ENCODE assay signal across 1 cellular context in genomic region chr11:78022397-78023396, GRCh38.
TF ChIP-seq lines count a peak whose summit lies in the region.

Gene KCTD14, minus strand, starts transcription at chr11:78023276. Its CDS starts 27 bp downstream, at chr11:78023249.

TF ChIP-seq in HepG2, 621 proteins besides CTCF, POLR2A, EP300 and RAD21 (continued from another document and continues in another):
- TF ChIP-seq CEBPB (IDR thresholded peaks at IDR 0.05; ENCODE audit: borderline replicate concordance, low read depth, low read length) = no peak
- no peak for TF ChIP-seq SMAD3 (CRISPR knock-in tag; IDR thresholded peaks at IDR 0.05)
- TF ChIP-seq ZFP1 (CRISPR knock-in tag; IDR thresholded peaks at IDR 0.05) = no peak
- TF ChIP-seq ZNF646 (CRISPR knock-in tag; IDR thresholded peaks at IDR 0.05) = no peak
- TF ChIP-seq SNAPC2 (CRISPR knock-in tag; IDR thresholded peaks at IDR 0.05) = no peak
- peak; percentile 83; the same call in 1 of the 2 replicates for TF ChIP-seq MTERF4 (CRISPR knock-in tag; IDR thresholded peaks at IDR 0.05)
- TF ChIP-seq KMT2A (CRISPR knock-in tag; IDR thresholded peaks at IDR 0.05) = peak; percentile 60
- TF ChIP-seq PCBP1 (IDR thresholded peaks at IDR 0.05; ENCODE audit: borderline replicate concordance, low read depth, low read length) = 0 out of 2 replicates have a peak, but pooled peaks have one; percentile 46
- TF ChIP-seq ZNF576 (CRISPR knock-in tag; IDR thresholded peaks at IDR 0.05) = no peak
- no peak for TF ChIP-seq SKI (IDR thresholded peaks at IDR 0.05; ENCODE audit: partially characterized antibody)
- no peak for TF ChIP-seq KLF13 (CRISPR knock-in tag; IDR thresholded peaks at IDR 0.05)
- no peak for TF ChIP-seq CREM (IDR thresholded peaks at IDR 0.05)
- TF ChIP-seq CREM (CRISPR knock-in tag; IDR thresholded peaks at IDR 0.05) = no peak
- no peak for TF ChIP-seq HOXA9 (CRISPR knock-in tag; IDR thresholded peaks at IDR 0.05; ENCODE audit: borderline replicate concordance)
- TF ChIP-seq THYN1 (CRISPR knock-in tag; IDR thresholded peaks at IDR 0.05; ENCODE audit: borderline replicate concordance, low read depth) = no peak
- no peak for TF ChIP-seq JUNB (CRISPR knock-in tag; IDR thresholded peaks at IDR 0.05; ENCODE audit: borderline replicate concordance)
- TF ChIP-seq KAT8 (CRISPR knock-in tag; IDR thresholded peaks at IDR 0.05) = peak; percentile 68; the same call in 1 of the 2 replicates
- TF ChIP-seq ZNF503 (CRISPR knock-in tag; IDR thresholded peaks at IDR 0.05) = 0 out of 2 replicates have a peak, but pooled peaks have one; percentile 12
- TF ChIP-seq ZNF639 (CRISPR knock-in tag; conservative IDR thresholded peaks at IDR 0.05) = no peak
- peak; percentile 60; the same call in 1 of the 2 replicates for TF ChIP-seq ZBTB2 (CRISPR knock-in tag; IDR thresholded peaks at IDR 0.05; ENCODE audit: low read depth)
- TF ChIP-seq ZMAT5 (CRISPR knock-in tag; IDR thresholded peaks at IDR 0.05; ENCODE audit: borderline replicate concordance, low read depth) = no peak
- TF ChIP-seq ZNF660 (CRISPR knock-in tag; IDR thresholded peaks at IDR 0.05; ENCODE audit: borderline replicate concordance, low read depth) = no peak
- no peak for TF ChIP-seq FOXJ3 (CRISPR knock-in tag; IDR thresholded peaks at IDR 0.05; ENCODE audit: borderline replicate concordance)
- no peak; the same call in 1 of the 2 replicates for TF ChIP-seq PAXIP1 (CRISPR knock-in tag; conservative IDR thresholded peaks at IDR 0.05)
- TF ChIP-seq ZNF614 (CRISPR knock-in tag; IDR thresholded peaks at IDR 0.05; ENCODE audit: borderline replicate concordance) = 0 out of 2 replicates have a peak, but pooled peaks have one; percentile 25
- peak; percentile 83; the same call in 1 of the 2 replicates for TF ChIP-seq ZSCAN21 (CRISPR knock-in tag; IDR thresholded peaks at IDR 0.05; ENCODE audit: borderline replicate concordance)
- no peak for TF ChIP-seq ZNF879 (CRISPR knock-in tag; IDR thresholded peaks at IDR 0.05)
- TF ChIP-seq MYC (CRISPR knock-in tag; IDR thresholded peaks at IDR 0.05; ENCODE audit: borderline replicate concordance) = peak; percentile 40; the same call in 1 of the 2 replicates
- no peak for TF ChIP-seq ZNF766 (CRISPR knock-in tag; IDR thresholded peaks at IDR 0.05; ENCODE audit: borderline replicate concordance)
- peak; percentile 65 for TF ChIP-seq PITX1 (CRISPR knock-in tag; IDR thresholded peaks at IDR 0.05)
- TF ChIP-seq MTA1 (CRISPR knock-in tag; IDR thresholded peaks at IDR 0.05; ENCODE audit: borderline replicate concordance) = peak; percentile 87
- TF ChIP-seq ZNF256 (CRISPR knock-in tag; conservative IDR thresholded peaks at IDR 0.05) = no peak
- TF ChIP-seq SP2 (CRISPR knock-in tag; IDR thresholded peaks at IDR 0.05) = no peak
- no peak for TF ChIP-seq ZNF251 (CRISPR knock-in tag; IDR thresholded peaks at IDR 0.05)
- TF ChIP-seq BRD4 (CRISPR knock-in tag; IDR thresholded peaks at IDR 0.05) = no peak
- no peak for TF ChIP-seq SRSF1 (optimal IDR thresholded peaks at IDR 0.05; ENCODE audit: low read depth, low read length)
- TF ChIP-seq SOX5 (CRISPR knock-in tag; IDR thresholded peaks at IDR 0.05; ENCODE audit: borderline replicate concordance) = no peak
- no peak for TF ChIP-seq ZNF572 (CRISPR knock-in tag; IDR thresholded peaks at IDR 0.05)
- TF ChIP-seq MNT (IDR thresholded peaks at IDR 0.05) = no peak
- no peak for TF ChIP-seq TBP (CRISPR knock-in tag; IDR thresholded peaks at IDR 0.05)
- no peak for TF ChIP-seq ZNF839 (CRISPR knock-in tag; IDR thresholded peaks at IDR 0.05; ENCODE audit: borderline replicate concordance)
- TF ChIP-seq KDM4B (CRISPR knock-in tag; IDR thresholded peaks at IDR 0.05) = peak; percentile 44; the same call in 1 of the 2 replicates
- 0 out of 2 replicates have a peak, but pooled peaks have one; percentile 58 for TF ChIP-seq ZNF709 (CRISPR knock-in tag; IDR thresholded peaks at IDR 0.05)
- TF ChIP-seq ZBTB44 (CRISPR knock-in tag; IDR thresholded peaks at IDR 0.05) = no peak
- no peak for TF ChIP-seq MTA3 (CRISPR knock-in tag; IDR thresholded peaks at IDR 0.05)
